ENCODE assay signal across 9 cellular contexts in the genomic region with DNA sequence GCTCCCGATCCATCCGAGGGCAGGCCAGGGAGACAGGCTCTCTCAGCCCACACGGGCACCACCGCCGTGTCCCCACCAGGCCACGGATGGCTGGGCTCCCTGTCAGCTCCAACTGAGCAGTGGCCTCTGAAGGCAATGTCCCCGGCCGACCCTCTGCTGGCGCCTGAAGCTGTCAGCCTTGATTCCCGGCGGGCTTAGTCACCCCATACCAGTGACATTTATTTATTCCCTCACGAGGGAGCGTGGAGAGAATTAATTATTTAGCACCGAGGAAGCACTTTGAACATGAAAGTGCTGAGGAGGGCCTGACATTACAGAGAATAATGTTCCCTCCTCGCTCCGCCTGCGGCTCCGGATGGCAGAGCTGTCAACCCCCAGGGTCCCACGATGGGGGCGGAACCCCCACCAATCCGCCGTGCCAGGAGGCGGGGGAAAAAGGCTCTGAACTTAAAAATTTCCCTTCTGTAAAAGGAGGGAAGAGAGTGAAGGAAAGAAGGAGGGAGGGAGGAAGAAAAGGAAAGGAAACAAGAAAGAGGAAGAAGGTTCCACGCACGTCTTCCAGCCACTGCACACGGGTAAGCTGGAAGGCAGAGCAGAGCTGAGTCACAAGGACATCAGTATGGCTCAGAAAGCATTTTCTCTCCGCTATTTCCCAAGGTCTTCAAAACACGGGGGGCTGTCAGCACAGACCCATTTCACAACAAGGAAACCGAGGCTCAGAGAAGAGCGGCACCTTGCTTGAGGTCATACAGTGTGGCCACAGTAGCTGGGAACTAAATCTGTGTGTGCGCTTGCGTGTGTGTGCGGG.
DNase-seq lines count a peak whose midpoint lies in the region; ATAC-seq and TF ChIP-seq lines count a peak whose summit lies in the region.
"Had no signal": no experiment of that assay in that cellular context is flagged by ENCODE, and none has a peak within 500 bp of the region (broad histone marks: within the 10 kb centered on the region; RNA-seq: fewer than 3 reads in every experiment).

No MANE protein-coding gene starts in this region.

- H3K36me3 ChIP-seq in WERI-Rb-1: no peaks in the 10 kb centered on the region

- peak; percentile 58 for ATAC-seq in left ventricle myocardium superior
- peak; percentile 13 for ATAC-seq in sciatic nerve
- ATAC-seq in GM19463 (IDR thresholded peaks at IDR 0.05; ENCODE audit: unreplicated experiment): no peak
- ATAC-seq in HG02642 (IDR thresholded peaks at IDR 0.05; ENCODE audit: poor library complexity, unreplicated experiment): no peak
- ATAC-seq in HG03571 (IDR thresholded peaks at IDR 0.05; ENCODE audit: unreplicated experiment): no peak

- H3K4me3 ChIP-seq in WERI-Rb-1 (ENCODE audit: low read depth, low read length): peak overlapping the region; percentile 5

- no peak for TF ChIP-seq CTCF in WERI-Rb-1 (IDR thresholded peaks at IDR 0.05; ENCODE audit: low read depth, low read length)

- peak overlapping the region; percentile 93 for H3K27ac ChIP-seq in WERI-Rb-1

- intact Hi-C loops in left ventricle myocardium superior (cut with micrococcal nuclease) (loop anchor here (10.0 kb wide), 1 partner anchor 101 kb away; no protein-coding TSS in a partner anchor), sciatic nerve (cut with DNase I) (no loop called here)

- peak; percentile 59 for DNase-seq in EH (ENCODE audit: low read depth)
- DNase-seq in WERI-Rb-1: peak; percentile 96
- DNase-seq in left ventricle myocardium superior: peak; percentile 57
- no peak for DNase-seq in sciatic nerve (ENCODE audit: low spot score)
- no peak for DNase-seq in iPS-NIHi11 (ENCODE audit: low spot score)
- DNase-seq: activated naive CD4-positive, alpha-beta T cell treated with anti-CD3 and anti-CD28 coated beads for 36 hours had no signal

- H3K27me3 ChIP-seq in WERI-Rb-1 (ENCODE audit: insufficient read depth, low read depth, severe bottlenecking): no peaks in the 10 kb centered on the region

- H3K9me3 ChIP-seq in WERI-Rb-1 (ENCODE audit: severe bottlenecking): no peaks in the 10 kb centered on the region

Comparison
In these comparisons a context has a peak if more than half of its experiments do, and no peak if none do; other contexts are left out.
1. DNase-seq: peak in EH (single experiment), WERI-Rb-1 (single experiment) and left ventricle myocardium superior (single experiment); none in sciatic nerve (single experiment) and iPS-NIHi11 (single experiment).
2. ATAC-seq: peak in left ventricle myocardium superior (single experiment) and sciatic nerve (single experiment); none in GM19463 (single experiment), HG02642 (single experiment) and HG03571 (single experiment).